Comparison of ENCODE assay signal across 20 cellular contexts in genomic region chr19:49400034-49400433, GRCh38. TPM values are rescaled to one million over a fixed set of nuclear protein-coding genes. Genes with fewer than 3 reads are reported as not detected.
DNase-seq lines count a peak whose midpoint lies in the region; ATAC-seq and TF ChIP-seq lines count a peak whose summit lies in the region.
"Had no signal": no experiment of that assay in that cellular context is flagged by ENCODE, and none has a peak within 500 bp of the region (broad histone marks: within the 10 kb centered on the region; RNA-seq: fewer than 3 reads in every experiment).

No MANE protein-coding gene starts in this region.

- H3K36me3 ChIP-seq in GM23248 (ENCODE audit: low read depth) (no peaks in the 10 kb centered on the region), lung (ENCODE audit: control insufficient read depth in 2 of 2, insufficient read depth in 2 of 2, low read length in 2 of 2) (no peaks in the 10 kb centered on the region), PC-9 (ENCODE audit: low read depth) (no peaks in the 10 kb centered on the region)

- H3K4me1 ChIP-seq in GM23248 (ENCODE audit: insufficient read depth) (no peaks in the 10 kb centered on the region), lung (ENCODE audit: control insufficient read depth in 2 of 2, insufficient read depth in 2 of 2, low read length in 2 of 2) (no peaks in the 10 kb centered on the region), PC-9 (replicated peaks; ENCODE audit: insufficient read depth) (peaks cover 9% of the 10 kb centered on the region)

- H4K20me1 ChIP-seq in GM23248 (ENCODE audit: insufficient read depth) (no peaks in the 10 kb centered on the region), PC-9 (ENCODE audit: insufficient read depth) (no peaks in the 10 kb centered on the region)

- H3K79me2 ChIP-seq in GM23248 (ENCODE audit: insufficient read depth), result no peaks in the 10 kb centered on the region
- no peaks in the 10 kb centered on the region for H3K79me2 ChIP-seq in PC-9 (ENCODE audit: low read depth)

- no peak overlapping the region for H3K27ac ChIP-seq in GM23248
- H3K27ac ChIP-seq in lung (ENCODE audit: low read depth in 1 of 2, low read length in 1 of 2), result no peak overlapping the region
- H3K27ac ChIP-seq in PC-9, result no peak overlapping the region
- H3K27ac ChIP-seq: RWPE1 had no signal

- CTCF ChIA-PET in PC-9 (lab: Charles Lee), result no interaction called here

- H3K27me3 ChIP-seq in GM23248 (replicated peaks; ENCODE audit: insufficient read depth) (no peaks in the 10 kb centered on the region; the same call in 1 of the 2 replicates), lung (ENCODE audit: control insufficient read depth, insufficient read depth) (no peaks in the 10 kb centered on the region), PC-9 (ENCODE audit: insufficient read depth, low read depth) (no peaks in the 10 kb centered on the region)

- intact Hi-C loops in PC-9 (cut with micrococcal nuclease; ENCODE audit: unreplicated experiment), result no loop called here

- DNase-seq in GM23248, result peak; percentile 48
- peak; percentile 39 for DNase-seq in MV-4-11 (lab: John Stamatoyannopoulos, UW)
- peak; percentile 9 for DNase-seq in fibroblast of mammary gland (ENCODE audit: low read depth)
- peak; percentile 38 for DNase-seq in lung (ENCODE audit: low spot score)
- no peak for DNase-seq in DMS 273 (lab: John Stamatoyannopoulos, UW; ENCODE audit: unreplicated experiment)
- DNase-seq in PC-9, result no peak
- DNase-seq: C1 segment of cervical spinal cord, Kasumi-1, MM.1S, NCI-H1930, NCI-H526, PC-3, SIG-M5, T-cell had no signal

- H3K4me3 ChIP-seq in GM23248 (no peak overlapping the region), fibroblast of mammary gland (ENCODE audit: control insufficient read depth, low read depth, low read length) (no peak overlapping the region), lung (no peak overlapping the region), PC-9 (no peak overlapping the region)
- H3K4me3 ChIP-seq: GM23338 had no signal

- H3K9me3 ChIP-seq in GM23248 (ENCODE audit: low read depth) (no peaks in the 10 kb centered on the region), lung (ENCODE audit: control insufficient read depth in 2 of 2, insufficient read depth in 1 of 2, low read length in 1 of 2) (no peaks in the 10 kb centered on the region), PC-9 (ENCODE audit: insufficient read depth, low read depth) (no peaks in the 10 kb centered on the region)

- H3K4me2 ChIP-seq in GM23248 (ENCODE audit: unreplicated experiment), result no peak overlapping the region
- no peak overlapping the region for H3K4me2 ChIP-seq in PC-9
- H3K4me2 ChIP-seq: GM23338 had no signal

- no TSS peak for BruUV-seq in PC-9 (replicated peaks; lab: Mats Ljungman, UMichigan)

- H3K9ac ChIP-seq in GM23248, result no peak overlapping the region

- in situ Hi-C loops in GM23248 (cut with MboI), result no loop called here

- H2AFZ ChIP-seq in GM23248 (no peak overlapping the region), PC-9 (no peak overlapping the region)

- 50% methylated on average over 7 of the region's 7 CpGs for WGBS in GM23248 (ENCODE audit: low coverage in 1 of 2, low lambda C conversion rate in 2 of 2, missing lambda C conversion rate in 2 of 2), 2 experiments
- 80 to 83% methylated on average over 7 of the region's 7 CpGs for WGBS in lung, 2 donors

- POLR2A ChIA-PET in PC-9 (lab: Charles Lee; ENCODE audit: unreplicated experiment), result no interaction called here

- no peak for ATAC-seq in lung (ENCODE audit: insufficient read depth, low FRiP score)
- no peak for ATAC-seq in HG02678 (IDR thresholded peaks at IDR 0.05; ENCODE audit: unreplicated experiment)
- ATAC-seq: GM23338, PC-3, SK-N-SH treated with all-trans-retinoic acid at 6 μM for 48 hours, T-cell had no signal

- no peak for TF ChIP-seq CTCF in fibroblast of mammary gland (conservative IDR thresholded peaks at IDR 0.05; ENCODE audit: control insufficient read depth, insufficient read depth, low read depth, low read length)
- TF ChIP-seq CTCF in lung (IDR thresholded peaks at IDR 0.05; ENCODE audit: control extremely low read depth, extremely low read depth), result no peak
- no peak for TF ChIP-seq CTCF in PC-9 (conservative IDR thresholded peaks at IDR 0.05)

- H3F3A ChIP-seq in GM23248 (ENCODE audit: insufficient read depth), result no peaks in the 10 kb centered on the region
- peaks cover 12% of the 10 kb centered on the region for H3F3A ChIP-seq in PC-9 (ENCODE audit: insufficient read depth, low read depth)

- H3K9me2 ChIP-seq in GM23248 (ENCODE audit: insufficient read depth), result no peaks in the 10 kb centered on the region
- H3K9me2 ChIP-seq in PC-9 (ENCODE audit: insufficient read depth), result no peaks in the 10 kb centered on the region

RNA-seq across cellular contexts. Expression of gene KASH5, which starts 12.0 kb away (rescaled TPM):
- not detected in 2 replicates for total RNA-seq in GM23248 (2014; rRNA removed; shearing (Covaris generic))
- polyA plus RNA-seq in GM23248 (2016; fragmentation: Nextera tagmentation; extraction: Ambion mirVana) (not detected in 2 replicates), lung (1 to 10 TPM in 1 of 2 donors, under 1 TPM in 1; 0.52 to 1.5 TPM)
- total RNA-seq in lung (1 to 10 TPM in 1 of 2 donors, not detected in 1; 2.9 TPM), PC-9 (2021) (0.39 TPM in 1 of 2 replicates, not detected in the other)
- total RNA-seq: G401, GM23338, PC-3 had no signal
- polyA plus RNA-seq: CD8-positive, alpha-beta memory T cell had no signal

RNA-seq across cellular contexts. Expression of gene PTH2, which starts 23.2 kb away (rescaled TPM):
- not detected in 2 replicates for total RNA-seq in GM23248 (2014; rRNA removed; shearing (Covaris generic))
- polyA plus RNA-seq in GM23248 (2016; fragmentation: Nextera tagmentation; extraction: Ambion mirVana) (not detected in 2 replicates), lung (not detected)
- total RNA-seq in lung (not detected), PC-9 (2021) (not detected in 2 replicates)
- total RNA-seq: CD8-positive, alpha-beta memory T cell; G401; GM23338; PC-3; T-cell had no signal
- polyA plus RNA-seq: CD8-positive, alpha-beta memory T cell had no signal

RNA-seq across cellular contexts. Expression of gene GFY, which starts 25.2 kb away (rescaled TPM):
- total RNA-seq in GM23248 (2014; rRNA removed; shearing (Covaris generic)), result not detected in 2 replicates
- polyA plus RNA-seq in GM23248 (2016; fragmentation: Nextera tagmentation; extraction: Ambion mirVana), result not detected in 2 replicates
- total RNA-seq in lung, result not detected
- polyA plus RNA-seq in lung, result not detected
- not detected in 2 replicates for total RNA-seq in PC-9 (2021)
- total RNA-seq: CD8-positive, alpha-beta memory T cell; GM23338; PC-3 had no signal
- polyA plus RNA-seq: CD8-positive, alpha-beta memory T cell had no signal

RNA-seq across cellular contexts. Expression of gene DKKL1, which starts 36.4 kb away (rescaled TPM):
- total RNA-seq in GM23248 (2014; rRNA removed; shearing (Covaris generic)), result 0.63 TPM in 1 of 2 replicates, not detected in the other
- polyA plus RNA-seq in GM23248 (2016; fragmentation: Nextera tagmentation; extraction: Ambion mirVana) (0.30 TPM in 1 of 2 replicates, not detected in the other), lung (under 1 TPM; 0.58 to 0.91 TPM)
- total RNA-seq in lung (under 1 TPM; 0.85 to 0.95 TPM), PC-9 (2021) (0.85 TPM in 1 of 2 replicates, not detected in the other)
- total RNA-seq: CD8-positive, alpha-beta memory T cell; T-cell had no signal
- polyA plus RNA-seq: CD8-positive, alpha-beta memory T cell had no signal

RNA-seq across cellular contexts. Expression of gene TEAD2, which starts 37.8 kb away (rescaled TPM):
- total RNA-seq in GM23248 (2014; rRNA removed; shearing (Covaris generic)), result 13.9 and 18.7 TPM in 2 replicates
- polyA plus RNA-seq in GM23248 (2016; fragmentation: Nextera tagmentation; extraction: Ambion mirVana), result 7.1 and 7.8 TPM in 2 replicates
- total RNA-seq in lung, result 10 to 100 TPM; 31.4 to 40.0 TPM
- polyA plus RNA-seq in lung, result 10 to 100 TPM; 21.9 to 31.5 TPM
- total RNA-seq in PC-9 (2021), result 55.5 and 55.6 TPM in 2 replicates
- total RNA-seq: CD8-positive, alpha-beta memory T cell had no signal
- polyA plus RNA-seq: CD8-positive, alpha-beta memory T cell had no signal

Comparison
In these comparisons a context has a peak if more than half of its experiments do, and no peak if none do; other contexts are left out.
1. DNase-seq: peak in GM23248 (single experiment), MV-4-11 (single experiment), fibroblast of mammary gland (single experiment) and lung (single experiment); none in DMS 273 (single experiment) and PC-9 (0 of 2).